ENCODE assay signal across 18 cellular contexts in the genomic region with DNA sequence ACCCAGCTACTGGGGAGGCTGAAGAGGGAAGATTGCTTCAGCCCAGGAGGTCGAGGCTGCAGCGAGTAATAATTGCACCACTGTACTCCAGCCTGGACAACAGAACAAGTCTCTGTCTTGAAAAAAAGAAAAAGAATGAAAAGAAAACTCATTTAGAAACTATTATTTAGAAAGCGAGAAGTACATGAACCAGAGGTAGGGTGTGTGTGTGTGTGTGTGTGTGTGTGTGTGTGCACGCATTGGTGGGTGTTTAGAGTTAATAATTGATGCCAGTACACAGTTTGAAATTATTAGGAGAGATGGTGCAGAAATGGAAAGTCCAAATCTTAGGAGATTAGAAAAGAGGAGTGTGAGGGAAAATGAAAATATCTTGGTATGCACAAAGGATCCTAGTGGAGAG.
DNase-seq lines count a peak whose midpoint lies in the region; ATAC-seq, FAIRE-seq and TF ChIP-seq lines count a peak whose summit lies in the region.
"Had no signal": no experiment of that assay in that cellular context is flagged by ENCODE, and none has a peak within 500 bp of the region (broad histone marks: within the 10 kb centered on the region; RNA-seq: fewer than 3 reads in every experiment).

No MANE protein-coding gene starts in this region.

- no peaks in the 10 kb centered on the region; the same call in 1 of the 2 replicates for H3K9me3 Mint-ChIP-seq in WTC11
- H3K9me3 Mint-ChIP-seq in nephron progenitor cell: peaks cover 14% of the 10 kb centered on the region
- H3K9me3 Mint-ChIP-seq: HFFc6 had no signal

- no peak overlapping the region for H3K4me3 Mint-ChIP-seq in WTC11
- H3K4me3 Mint-ChIP-seq in nephron progenitor cell: no peak overlapping the region
- H3K4me3 Mint-ChIP-seq: CD4-positive, alpha-beta memory T cell; HFFc6 had no signal

- no peaks in the 10 kb centered on the region for H3K27me3 Mint-ChIP-seq in WTC11 (ENCODE audit: low read depth)
- peaks cover 2% of the 10 kb centered on the region for H3K27me3 Mint-ChIP-seq in nephron progenitor cell (ENCODE audit: low read depth, poor library complexity)
- H3K27me3 Mint-ChIP-seq: CD4-positive, alpha-beta memory T cell had no signal

- H3K36me3 Mint-ChIP-seq in WTC11 (0 out of 2 replicates have a peak, but pooled peaks cover under 1% of the 10 kb centered on the region), nephron progenitor cell (ENCODE audit: low read depth) (peaks cover 26% of the 10 kb centered on the region)

- H3K4me1 Mint-ChIP-seq in WTC11: peaks cover 8% of the 10 kb centered on the region; the same call in 1 of the 2 replicates
- H3K4me1 Mint-ChIP-seq in nephron progenitor cell: peaks cover 34% of the 10 kb centered on the region
- H3K4me1 Mint-ChIP-seq: CD4-positive, alpha-beta memory T cell had no signal

- TF ChIP-seq CTCF in WTC11 (IDR thresholded peaks at IDR 0.05) (no peak), nephron progenitor cell (IDR thresholded peaks at IDR 0.05) (no peak)

- POLR2A ChIA-PET in WTC11 (lab: Charles Lee): interaction anchor here (0.6 kb wide), 1 partner anchor 408 kb away, joined by 3 read pairs; no protein-coding TSS in a partner anchor

- CTCF ChIA-PET in WTC11 (lab: Charles Lee): interaction anchor here (1.7 kb wide), 1 partner anchor 9 kb away, joined by 5 read pairs; no protein-coding TSS in a partner anchor

- FAIRE-seq in GM18507 (lab: Jason Lieb, UNC): peak; percentile 72
- FAIRE-seq: G401.6, GM12891, H1 had no signal

- DNase-seq in GM18507 (ENCODE audit: extremely low spot score, insufficient read length, low read depth) (no peak), WTC11 (ENCODE audit: low spot score) (no peak), nephron progenitor cell (no peak), inferior parietal cortex (ENCODE audit: extremely low spot score) (no peak)
- DNase-seq: C1 segment of cervical spinal cord; CD4-positive, alpha-beta memory T cell; COR-L47; DMS153; DND-41; GM23248; H7; HFFc6 had no signal

- ATAC-seq in WTC11 (no peak), GM19463 (IDR thresholded peaks at IDR 0.05; ENCODE audit: unreplicated experiment) (no peak), HG03378 (IDR thresholded peaks at IDR 0.05; ENCODE audit: unreplicated experiment) (no peak)
- ATAC-seq: HCT116 had no signal

- H3K27ac Mint-ChIP-seq in WTC11: peak overlapping the region; percentile 31; the same call in 1 of the 2 replicates
- H3K27ac Mint-ChIP-seq in nephron progenitor cell: peak overlapping the region; percentile 9
- H3K27ac Mint-ChIP-seq: CD4-positive, alpha-beta memory T cell; HFFc6 had no signal

TF ChIP-seq in WTC11, 78 proteins besides CTCF, POLR2A, EP300 and RAD21:
- TF ChIP-seq FOXK1 (CRISPR knock-in tag; IDR thresholded peaks at IDR 0.05) (no peak), FOXP1 (CRISPR knock-in tag; IDR thresholded peaks at IDR 0.05; ENCODE audit: borderline replicate concordance) (no peak), HMGA2 (CRISPR knock-in tag; IDR thresholded peaks at IDR 0.05) (no peak), GRHL2 (CRISPR knock-in tag; IDR thresholded peaks at IDR 0.05; ENCODE audit: insufficient replicate concordance, severe bottlenecking) (no peak), ETV6 (CRISPR knock-in tag; IDR thresholded peaks at IDR 0.05) (no peak), MXD4 (CRISPR knock-in tag; IDR thresholded peaks at IDR 0.05; ENCODE audit: borderline replicate concordance) (no peak), IRF2 (CRISPR knock-in tag; IDR thresholded peaks at IDR 0.05; ENCODE audit: borderline replicate concordance, low read depth) (no peak), SP1 (CRISPR knock-in tag; conservative IDR thresholded peaks at IDR 0.05) (no peak), ZNF671 (CRISPR knock-in tag; IDR thresholded peaks at IDR 0.05) (no peak), JAZF1 (CRISPR knock-in tag; IDR thresholded peaks at IDR 0.05) (no peak)
- TF ChIP-seq, protein P1, sequence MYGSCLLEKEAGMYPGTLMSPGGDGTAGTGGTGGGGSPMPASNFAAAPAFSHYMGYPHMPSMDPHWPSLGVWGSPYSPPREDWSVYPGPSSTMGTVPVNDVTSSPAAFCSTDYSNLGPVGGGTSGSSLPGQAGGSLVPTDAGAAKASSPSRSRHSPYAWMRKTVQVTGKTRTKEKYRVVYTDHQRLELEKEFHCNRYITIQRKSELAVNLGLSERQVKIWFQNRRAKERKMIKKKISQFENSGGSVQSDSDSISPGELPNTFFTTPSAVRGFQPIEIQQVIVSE (CRISPR knock-in tag; IDR thresholded peaks at IDR 0.05; ENCODE audit: borderline replicate concordance): no peak
